Comparison of ENCODE assay signal across 13 cellular contexts in the genomic region with DNA sequence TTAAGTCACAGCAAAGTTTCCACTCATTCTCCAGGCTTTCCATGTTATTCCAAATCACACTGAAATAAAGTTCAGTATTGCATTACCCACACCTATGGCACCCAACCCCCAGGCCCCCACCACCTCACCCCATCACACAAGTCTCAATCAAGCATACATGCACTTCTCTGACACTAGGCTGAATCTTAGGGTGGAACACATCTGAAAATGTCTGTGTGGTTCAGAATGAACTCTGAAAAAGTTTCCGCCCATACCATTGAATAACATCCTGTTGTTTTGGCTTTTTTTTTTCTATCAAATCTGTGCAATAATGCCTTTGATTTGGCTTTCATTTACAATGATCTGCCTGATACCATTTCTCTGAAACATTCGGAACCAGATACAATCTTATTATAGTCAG. TPM values are rescaled to one million over a fixed set of nuclear protein-coding genes. Genes with fewer than 3 reads are reported as not detected.
A peak's percentile ranks its signal among the peaks of the same experiment; 100 is the strongest.
DNase-seq lines count a peak whose midpoint lies in the region; ATAC-seq and TF ChIP-seq lines count a peak whose summit lies in the region.
"Had no signal": no experiment of that assay in that cellular context is flagged by ENCODE, and none has a peak within 500 bp of the region (broad histone marks: within the 10 kb centered on the region; RNA-seq: fewer than 3 reads in every experiment).

No MANE protein-coding gene starts in this region.

- TF ChIP-seq CTCF in tibial nerve (IDR thresholded peaks at IDR 0.05) (no peak), GM20000 (IDR thresholded peaks at IDR 0.05; ENCODE audit: extremely low read depth, missing control alignments) (no peak)

- no peak for TF ChIP-seq EP300 in tibial nerve (IDR thresholded peaks at IDR 0.05)

- no peak overlapping the region for H3K4me3 ChIP-seq in tibial nerve
- H3K4me3 ChIP-seq: GM12878 had no signal

- H3K36me3 ChIP-seq in tibial nerve, result peaks cover 0 to 9% (median 0%) of the 10 kb centered on the region in 3 donors

- DNase-seq in stimulated activated CD4-positive, alpha-beta T cell treated with anti-CD3 and anti-CD28 coated beads, Interleukin-15, amount 100 ng/mL, for 24 hours, result peak; percentile 40
- DNase-seq in stimulated activated CD4-positive, alpha-beta T cell treated with anti-CD3 and anti-CD28 coated beads, Interleukin-12 subunit alpha, Interleukin-12 subunit beta, amount 100 ng/mL, for 4 hours, result no peak
- DNase-seq in activated T-cell treated with anti-CD3 and anti-CD28 coated beads for 4 hours (peak; percentile 33), tibial nerve (ENCODE audit: low spot score in 2 of 2) (no peak), GM20000 (ENCODE audit: low spot score) (no peak), COR-L47 (lab: John Stamatoyannopoulos, UW) (no peak)
- DNase-seq in effector CD4-positive, alpha-beta T cell, result peak; percentile 44
- DNase-seq: DND-41, foreskin keratinocyte, KG1, NCI-H446 had no signal

- H3K27me3 ChIP-seq in tibial nerve, result no peaks in the 10 kb centered on the region
- H3K27me3 ChIP-seq: foreskin keratinocyte had no signal

- ATAC-seq in HG02840 (IDR thresholded peaks at IDR 0.05; ENCODE audit: low FRiP score, unreplicated experiment), result no peak
- ATAC-seq: foreskin keratinocyte, GM12878 had no signal

- no peak for TF ChIP-seq POLR2A in tibial nerve (IDR thresholded peaks at IDR 0.05)

- peaks cover 0 to 80% (median 42%) of the 10 kb centered on the region in 4 donors for H3K4me1 ChIP-seq in tibial nerve

- 46 to 56% methylated on average over 2 of the region's 2 CpGs for WGBS in tibial nerve, 2 donors

- H3K9me3 ChIP-seq in tibial nerve, result no peaks in the 10 kb centered on the region

- peak overlapping the region in 3 of 4 donors; percentile 59 to 72 (median 67) for H3K27ac ChIP-seq in tibial nerve

RNA-seq across cellular contexts. Expression of a gene that starts 25.8 kb away (rescaled TPM):
- 10 to 100 TPM; 16.5 to 23.8 (median 20.2) TPM for total RNA-seq in tibial nerve

Comparison
In these comparisons a context has a peak if more than half of its experiments do, and no peak if none do; other contexts are left out.
1. DNase-seq: peak in stimulated activated CD4-positive, alpha-beta T cell treated with anti-CD3 and anti-CD28 coated beads, Interleukin-15, amount 100 ng/mL, for 24 hours (single experiment), activated T-cell treated with anti-CD3 and anti-CD28 coated beads for 4 hours (single experiment) and effector CD4-positive, alpha-beta T cell (single experiment); none in stimulated activated CD4-positive, alpha-beta T cell treated with anti-CD3 and anti-CD28 coated beads, Interleukin-12 subunit alpha, Interleukin-12 subunit beta, amount 100 ng/mL, for 4 hours (single experiment), tibial nerve (0 of 2), GM20000 (single experiment) and COR-L47 (single experiment).